Comparison of ENCODE assay signal across 9 cellular contexts in the genomic region with DNA sequence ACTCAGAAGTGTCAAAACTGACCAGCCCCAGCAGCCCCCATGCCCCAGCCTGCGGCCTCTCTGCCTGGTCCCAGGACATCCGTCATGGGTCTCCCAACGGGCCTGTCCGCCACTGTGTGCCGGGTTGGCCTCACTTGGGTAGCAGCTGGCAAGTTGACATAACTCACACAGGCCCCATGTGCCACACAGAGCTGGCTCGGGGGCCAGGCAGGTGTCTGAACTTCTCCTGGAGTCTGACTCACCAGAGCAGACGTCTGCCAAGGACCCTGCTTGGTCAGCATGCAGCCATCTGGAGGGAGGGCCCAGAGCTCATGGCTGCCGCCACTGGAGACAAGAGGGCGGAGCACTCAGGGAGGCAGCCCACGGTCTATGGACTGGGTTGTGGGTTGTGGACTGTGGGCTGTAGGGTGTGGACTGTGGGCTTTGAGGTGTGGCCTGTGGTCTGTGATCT. TPM values are rescaled to one million over a fixed set of nuclear protein-coding genes. Genes with fewer than 3 reads are reported as not detected.
DNase-seq lines count a peak whose midpoint lies in the region; ATAC-seq and TF ChIP-seq lines count a peak whose summit lies in the region.
"Had no signal": no experiment of that assay in that cellular context is flagged by ENCODE, and none has a peak within 500 bp of the region (broad histone marks: within the 10 kb centered on the region; RNA-seq: fewer than 3 reads in every experiment).

No MANE protein-coding gene starts in this region.

- H3K56ac ChIP-seq in IMR-90 (ENCODE audit: extremely low read depth, insufficient read depth, low read length): no peak overlapping the region

- ATAC-seq in IMR-90 (ENCODE audit: low read depth) (no peak), HG03457 (IDR thresholded peaks at IDR 0.05; ENCODE audit: unreplicated experiment) (no peak)

- no peak overlapping the region for H3K4me2 ChIP-seq in IMR-90 (ENCODE audit: low read depth, low read length)

- no peak overlapping the region for H3K18ac ChIP-seq in IMR-90 (ENCODE audit: low read depth, low read length)

- H3K4me3 ChIP-seq in IMR-90 (ENCODE audit: insufficient read depth, low read depth, low read length): no peak overlapping the region
- H3K4me3 ChIP-seq in sigmoid colon: no peak overlapping the region

- H3K9ac ChIP-seq in IMR-90 (ENCODE audit: low read depth, low read length): no peak overlapping the region

- BruUV-seq in IMR-90 (replicated peaks; lab: Mats Ljungman, UMichigan): no TSS peak

- H3K9me3 ChIP-seq in IMR-90 (ENCODE audit: control insufficient read depth, insufficient read depth, low read length) (peaks cover 2% of the 10 kb centered on the region; the same call in 1 of the 2 replicates), sigmoid colon (no peaks in the 10 kb centered on the region)

- in situ Hi-C loops in IMR-90 (cut with MboI; ENCODE audit: low sequenced_read_pairs): no loop called here

- H3K23ac ChIP-seq in IMR-90 (ENCODE audit: low read depth, low read length): no peak overlapping the region

- H3K36me3 ChIP-seq in IMR-90 (ENCODE audit: control insufficient read depth, insufficient read depth, low read length) (no peaks in the 10 kb centered on the region), sigmoid colon (no peaks in the 10 kb centered on the region)

- no peaks in the 10 kb centered on the region for H3K9me1 ChIP-seq in IMR-90 (ENCODE audit: insufficient read depth, low read length)

- TF ChIP-seq EP300 in sigmoid colon (IDR thresholded peaks at IDR 0.05): no peak

- peaks cover 10% of the 10 kb centered on the region for H3K4me1 Mint-ChIP-seq in nephron

- H2BK15ac ChIP-seq in IMR-90 (ENCODE audit: low read depth, low read length): no peak overlapping the region

- H4K8ac ChIP-seq in IMR-90 (ENCODE audit: low read depth in 2 of 2, low read length in 2 of 2): no peak overlapping the region

- dilution Hi-C loops in IMR-90 (cut with HindIII; ENCODE audit: low sequenced_read_pairs, unreplicated experiment): no loop called here

- no peak overlapping the region for H2BK120ac ChIP-seq in IMR-90 (ENCODE audit: low read depth, low read length)

- H3K79me1 ChIP-seq in IMR-90 (ENCODE audit: low read depth in 1 of 2, low read length in 2 of 2): no peaks in the 10 kb centered on the region

- TF ChIP-seq POLR2A in IMR-90 (IDR thresholded peaks at IDR 0.05; ENCODE audit: low read depth, low read length) (no peak), sigmoid colon (IDR thresholded peaks at IDR 0.05) (no peak)

- no peak overlapping the region for H3K27ac Mint-ChIP-seq in nephron

- CTCF ChIA-PET in IMR-90 (lab: Yijun Ruan, JAX): interaction anchor here (0.6 kb wide), 1 partner anchor 379 kb away, joined by 3 read pairs; no protein-coding TSS in a partner anchor

- H3K4ac ChIP-seq in IMR-90 (ENCODE audit: low read depth, low read length): no peak overlapping the region

- TF ChIP-seq RAD21 in IMR-90 (IDR thresholded peaks at IDR 0.05; ENCODE audit: low read length): no peak

- TF ChIP-seq CTCF in IMR-90 (conservative IDR thresholded peaks at IDR 0.05; ENCODE audit: low read depth, low read length): no peak
- TF ChIP-seq CTCF in nephron (IDR thresholded peaks at IDR 0.05; ENCODE audit: unreplicated experiment in 3 of 3): no peak
- no peak for TF ChIP-seq CTCF in sigmoid colon (IDR thresholded peaks at IDR 0.05)

- H3K4me3 Mint-ChIP-seq in nephron: peak overlapping the region in 2 of 3 experiments; percentile 25 to 41

- H3K27me3 Mint-ChIP-seq in nephron (ENCODE audit: low read depth): peaks cover 17% of the 10 kb centered on the region

- H2BK20ac ChIP-seq in IMR-90 (ENCODE audit: low read depth, low read length): no peak overlapping the region

- H3K4me1 ChIP-seq in IMR-90 (ENCODE audit: control insufficient read depth, insufficient read depth, low read length) (no peaks in the 10 kb centered on the region; the same call in none of the 2 replicates), sigmoid colon (peaks cover 0 to 11% (median 8%) of the 10 kb centered on the region in 4 donors)

- H4K91ac ChIP-seq in IMR-90 (ENCODE audit: insufficient read depth, low read depth, low read length): no peak overlapping the region

- 84% methylated on average over 8 of the region's 10 CpGs; no CpG with 5 or more reads in 1 of the 2 experiments for WGBS in IMR-90 (ENCODE audit: extremely low coverage in 2 of 2, insufficient read length in 1 of 2), 2 experiments
- 81 to 84% methylated on average over 10 of the region's 10 CpGs for WGBS in sigmoid colon, 2 donors

- peak; percentile 68 for DNase-seq in DMS 273 (lab: John Stamatoyannopoulos, UW; ENCODE audit: unreplicated experiment)
- DNase-seq in IMR-90: peak; percentile 31
- DNase-seq in caudate nucleus (lab: John Stamatoyannopoulos, UW): no peak
- DNase-seq in sigmoid colon: no peak
- DNase-seq in activated CD8-positive, alpha-beta memory T cell treated with anti-CD3 and anti-CD28 coated beads for 24 hours: no peak

- H4K5ac ChIP-seq in IMR-90 (ENCODE audit: low read depth, low read length): no peak overlapping the region

- H2AFZ ChIP-seq in IMR-90 (replicated peaks; ENCODE audit: low read length, poor library complexity): no peak overlapping the region

- H3K27me3 ChIP-seq in IMR-90 (ENCODE audit: control insufficient read depth, insufficient read depth, low read length) (peaks cover 39% of the 10 kb centered on the region), sigmoid colon (peaks cover 0 to 12% (median 2%) of the 10 kb centered on the region in 3 donors)

- no peak overlapping the region for H2AK5ac ChIP-seq in IMR-90 (ENCODE audit: low read depth, low read length)

- H3K36me3 Mint-ChIP-seq in nephron (ENCODE audit: low read depth): no peaks in the 10 kb centered on the region
- H3K36me3 Mint-ChIP-seq: activated naive CD4-positive, alpha-beta T cell treated with anti-CD3 and anti-CD28 coated beads, Interleukin-2, amount 50 U/mL, for 72 hours had no signal

- no peak overlapping the region for H2BK5ac ChIP-seq in IMR-90 (ENCODE audit: low read depth, low read length, poor library complexity, severe bottlenecking)

- H2AK9ac ChIP-seq in IMR-90 (replicated peaks; ENCODE audit: low read depth, low read length, poor library complexity): no peak overlapping the region

- intact Hi-C loops in IMR-90 (cut with micrococcal nuclease): no loop called here
- intact Hi-C loops in sigmoid colon (cut with DNase I): no loop called here

- H3K9me3 Mint-ChIP-seq in nephron: no peaks in the 10 kb centered on the region
- H3K9me3 Mint-ChIP-seq: activated naive CD4-positive, alpha-beta T cell treated with anti-CD3 and anti-CD28 coated beads, Interleukin-2, amount 50 U/mL, for 72 hours had no signal

- H4K20me1 ChIP-seq in IMR-90 (ENCODE audit: insufficient read depth, low read length): no peaks in the 10 kb centered on the region

- H3K27ac ChIP-seq in IMR-90 (ENCODE audit: insufficient read depth, low read length) (no peak overlapping the region), caudate nucleus (ENCODE audit: low read depth, low read length) (peak overlapping the region; percentile 84), sigmoid colon (no peak overlapping the region)

- no peak overlapping the region for H3K14ac ChIP-seq in IMR-90 (replicated peaks; ENCODE audit: low read depth, low read length)

- POLR2A ChIA-PET in IMR-90 (lab: Charles Lee; ENCODE audit: unreplicated experiment): no interaction called here

TF ChIP-seq in IMR-90, 13 proteins besides CTCF, POLR2A, EP300 and RAD21:
- TF ChIP-seq, protein P1, sequence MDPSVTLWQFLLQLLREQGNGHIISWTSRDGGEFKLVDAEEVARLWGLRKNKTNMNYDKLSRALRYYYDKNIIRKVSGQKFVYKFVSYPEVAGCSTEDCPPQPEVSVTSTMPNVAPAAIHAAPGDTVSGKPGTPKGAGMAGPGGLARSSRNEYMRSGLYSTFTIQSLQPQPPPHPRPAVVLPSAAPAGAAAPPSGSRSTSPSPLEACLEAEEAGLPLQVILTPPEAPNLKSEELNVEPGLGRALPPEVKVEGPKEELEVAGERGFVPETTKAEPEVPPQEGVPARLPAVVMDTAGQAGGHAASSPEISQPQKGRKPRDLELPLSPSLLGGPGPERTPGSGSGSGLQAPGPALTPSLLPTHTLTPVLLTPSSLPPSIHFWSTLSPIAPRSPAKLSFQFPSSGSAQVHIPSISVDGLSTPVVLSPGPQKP (IDR thresholded peaks at IDR 0.05; ENCODE audit: borderline replicate concordance, low read depth, low read length): no peak
- TF ChIP-seq NFE2L2 (IDR thresholded peaks at IDR 0.05; ENCODE audit: low read depth, low read length): no peak
- no peak for TF ChIP-seq FOS (IDR thresholded peaks at IDR 0.05; ENCODE audit: low read depth, low read length)
- no peak for TF ChIP-seq MXI1 (IDR thresholded peaks at IDR 0.05; ENCODE audit: borderline replicate concordance, low read depth, low read length)
- no peak for TF ChIP-seq MAZ (IDR thresholded peaks at IDR 0.05; ENCODE audit: borderline replicate concordance, low read depth, low read length)
- no peak for TF ChIP-seq USF2 (IDR thresholded peaks at IDR 0.05; ENCODE audit: low read depth, low read length)
- no peak for TF ChIP-seq CEBPB (IDR thresholded peaks at IDR 0.05; ENCODE audit: low read depth, low read length)
- TF ChIP-seq SMC3 (IDR thresholded peaks at IDR 0.05; ENCODE audit: low read depth, low read length): no peak
- TF ChIP-seq RFX5 (IDR thresholded peaks at IDR 0.05; ENCODE audit: low read depth, low read length): no peak

RNA-seq across cellular contexts. Expression of gene TMEM255B, which starts 32.0 kb away (rescaled TPM):
- total RNA-seq in IMR-90 (2012; rRNA removed) (0.36 and 0.83 TPM in 2 replicates), sigmoid colon (10 to 100 TPM in 2 of 4 donors, 1 to 10 TPM in 1, under 1 TPM in 1; 0.99 to 11.1 (median 7.3) TPM)
- polyA plus RNA-seq in IMR-90 (2012; rRNA removed) (0.94 and 1.1 TPM in 2 replicates), sigmoid colon (1 to 10 TPM in 2 of 3 donors, under 1 TPM in 1; 0.60 to 4.6 (median 1.8) TPM)
- polyA plus RNA-seq in IMR-90 (2012; cell fraction: cytosol; rRNA removed): 0.65 and 1.3 TPM in 2 replicates
- 0.46 and 0.95 TPM in 2 replicates for polyA plus RNA-seq in IMR-90 (2012; cell fraction: nucleus; rRNA removed; ENCODE audit: low replicate concordance)

RNA-seq across cellular contexts. Expression of gene GRK1, which starts 60.0 kb away (rescaled TPM):
- total RNA-seq in IMR-90 (2012; rRNA removed) (not detected in 2 replicates), sigmoid colon (under 1 TPM in 1 of 4 donors, not detected in 3; 0.28 TPM)
- polyA plus RNA-seq in IMR-90 (2012; rRNA removed) (not detected in 2 replicates), sigmoid colon (under 1 TPM in 1 of 3 donors, not detected in 2; 0.10 TPM)
- not detected in 2 replicates for polyA plus RNA-seq in IMR-90 (2012; cell fraction: cytosol; rRNA removed)
- 0.01 TPM in 1 of 2 replicates, not detected in the other for polyA plus RNA-seq in IMR-90 (2012; cell fraction: nucleus; rRNA removed; ENCODE audit: low replicate concordance)
- total RNA-seq: glomerular endothelial cell had no signal

Comparison
In these comparisons a context has a peak if more than half of its experiments do, and no peak if none do; other contexts are left out.
1. DNase-seq: peak in DMS 273 (single experiment) and IMR-90 (single experiment); none in caudate nucleus (0 of 61), sigmoid colon (single experiment) and activated CD8-positive, alpha-beta memory T cell treated with anti-CD3 and anti-CD28 coated beads for 24 hours (single experiment).